ENCODE assay signal across 8 cellular contexts in the genomic region with DNA sequence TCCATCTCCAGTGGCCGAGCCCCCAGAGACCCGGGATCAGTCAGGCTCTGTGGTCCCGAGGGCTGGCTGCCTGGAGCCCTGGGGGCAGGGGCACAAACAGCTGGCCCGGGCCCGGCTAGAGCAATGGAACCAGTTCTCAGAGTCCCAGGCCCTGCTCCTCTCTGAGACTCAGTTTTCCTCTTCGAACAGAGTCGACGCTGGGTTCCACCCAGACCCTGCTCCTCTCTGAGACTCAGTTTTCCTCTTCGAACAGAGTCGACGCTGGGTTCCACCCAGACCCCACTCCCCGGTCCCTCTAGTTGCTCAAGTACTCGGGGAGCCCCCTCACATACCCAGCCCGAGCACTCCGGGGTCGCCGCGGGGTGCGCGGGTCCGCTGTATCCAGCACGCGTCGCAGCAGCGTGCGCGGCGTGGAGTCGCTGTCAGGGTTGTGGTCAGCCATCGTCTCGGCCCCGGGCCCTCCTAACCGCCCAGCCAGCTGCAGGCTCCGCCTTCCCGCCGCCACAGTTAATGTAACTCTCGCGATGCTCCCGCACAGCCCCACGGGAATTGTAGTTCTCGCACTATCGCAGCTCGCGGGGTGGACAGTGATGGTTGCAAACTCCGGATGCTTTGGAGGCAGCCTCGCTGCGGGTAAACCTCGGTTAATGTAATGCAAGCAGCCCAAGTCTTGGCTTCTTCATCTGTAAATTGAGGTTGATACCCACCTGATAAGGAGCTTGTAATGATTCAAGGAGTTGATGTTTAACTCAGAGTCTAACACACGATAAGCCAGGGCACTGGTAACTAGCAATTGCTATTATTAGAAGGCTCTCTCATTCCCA. TPM values are rescaled to one million over a fixed set of nuclear protein-coding genes. Genes with fewer than 3 reads are reported as not detected.
A peak's percentile ranks its signal among the peaks of the same experiment; 100 is the strongest.
DNase-seq lines count a peak whose midpoint lies in the region; ATAC-seq and TF ChIP-seq lines count a peak whose summit lies in the region.

No MANE protein-coding gene starts in this region.

- no peaks in the 10 kb centered on the region for H3K9me3 ChIP-seq in CD8-positive, alpha-beta T cell (ENCODE audit: low read length)
- no peaks in the 10 kb centered on the region for H3K9me3 ChIP-seq in ectodermal cell (ENCODE audit: control insufficient read depth, low read length)

- CTCF ChIA-PET in CD8-positive, alpha-beta T cell (lab: Charles Lee) = interaction anchor here (1.3 to 2.1 kb wide), 3 partner anchors 10 to 207 kb away, joined by 3 to 24 read pairs (median 4); no protein-coding TSS in a partner anchor
- CTCF ChIA-PET in activated CD8-positive, alpha-beta T cell treated with anti-CD3 and anti-CD28 coated beads for 36 hours (lab: Charles Lee) = interaction anchor here (0.6 to 12.2 kb wide), 10 partner anchors 11 to 394 kb away, joined by 3 to 132 read pairs (median 3); a partner anchor contains a TSS

- H3K4me1 Mint-ChIP-seq in CD8-positive, alpha-beta T cell (ENCODE audit: low read depth) = peaks cover 14% of the 10 kb centered on the region
- peaks cover 12% of the 10 kb centered on the region for H3K4me1 Mint-ChIP-seq in activated CD8-positive, alpha-beta T cell treated with anti-CD3 and anti-CD28 coated beads for 36 hours (ENCODE audit: low read depth)

- 2% methylated on average over 49 of the region's 49 CpGs for WGBS in ectodermal cell, 2 experiments

- peak; percentile 99 for ATAC-seq in CD8-positive, alpha-beta T cell
- peak; percentile 92 for ATAC-seq in GM19455 (IDR thresholded peaks at IDR 0.05; ENCODE audit: unreplicated experiment)
- ATAC-seq in HG03575 (IDR thresholded peaks at IDR 0.05; ENCODE audit: extremely low read depth, insufficient number of reproducible peaks, low FRiP score, unreplicated experiment) = peak; percentile 85
- ATAC-seq in activated CD8-positive, alpha-beta T cell treated with anti-CD3 and anti-CD28 coated beads for 36 hours = peak; percentile 100

- no peaks in the 10 kb centered on the region for H3K9me3 Mint-ChIP-seq in CD8-positive, alpha-beta T cell
- H3K9me3 Mint-ChIP-seq in activated CD8-positive, alpha-beta T cell treated with anti-CD3 and anti-CD28 coated beads for 36 hours = no peaks in the 10 kb centered on the region

- no peaks in the 10 kb centered on the region for H3K27me3 Mint-ChIP-seq in CD8-positive, alpha-beta T cell (ENCODE audit: low read depth)
- no peaks in the 10 kb centered on the region for H3K27me3 Mint-ChIP-seq in activated CD8-positive, alpha-beta T cell treated with anti-CD3 and anti-CD28 coated beads for 36 hours

- peak overlapping the region; percentile 86 for H3K4me3 ChIP-seq in CD8-positive, alpha-beta T cell (ENCODE audit: low read depth, low read length)
- H3K4me3 ChIP-seq in ectodermal cell (ENCODE audit: insufficient read depth, low read depth, low read length) = peak overlapping the region; percentile 68

- peaks cover 4% of the 10 kb centered on the region for H3K36me3 ChIP-seq in CD8-positive, alpha-beta T cell (ENCODE audit: insufficient read depth, low read length)
- peaks cover 7% of the 10 kb centered on the region for H3K36me3 ChIP-seq in ectodermal cell (ENCODE audit: control insufficient read depth, insufficient read depth, low read length)

- intact Hi-C loops in CD8-positive, alpha-beta T cell (cut with DNase I, micrococcal nuclease) = loop anchor here (1.0 to 5.0 kb wide), 8 partner anchors 9 to 251 kb away; a partner anchor contains a TSS
- intact Hi-C loops in activated CD8-positive, alpha-beta T cell treated with anti-CD3 and anti-CD28 coated beads for 36 hours (cut with micrococcal nuclease) = no loop called here

- peak overlapping the region; percentile 59 for H3K27ac ChIP-seq in CD8-positive, alpha-beta T cell (ENCODE audit: low read depth, low read length)
- H3K27ac ChIP-seq in ectodermal cell (ENCODE audit: insufficient read depth, low read depth, low read length, poor library complexity, severe bottlenecking) = no peak overlapping the region

- TF ChIP-seq CTCF in CD8-positive, alpha-beta T cell (IDR thresholded peaks at IDR 0.05) = no peak
- TF ChIP-seq CTCF in activated CD8-positive, alpha-beta T cell treated with anti-CD3 and anti-CD28 coated beads for 36 hours (IDR thresholded peaks at IDR 0.05) = no peak

- H3K27ac Mint-ChIP-seq in CD8-positive, alpha-beta T cell = peak overlapping the region; percentile 77
- peak overlapping the region; percentile 76 for H3K27ac Mint-ChIP-seq in activated CD8-positive, alpha-beta T cell treated with anti-CD3 and anti-CD28 coated beads for 36 hours

- peaks cover 17% of the 10 kb centered on the region for H3K4me1 ChIP-seq in CD8-positive, alpha-beta T cell (ENCODE audit: insufficient read depth, low read length)
- H3K4me1 ChIP-seq in ectodermal cell (ENCODE audit: control insufficient read depth, insufficient read depth, low read length) = peaks cover 10% of the 10 kb centered on the region

- POLR2A ChIA-PET in CD8-positive, alpha-beta T cell (lab: Charles Lee) = interaction anchor here (0.5 to 2.3 kb wide), 8 partner anchors 10 to 294 kb away, joined by 3 to 21 read pairs (median 4); a partner anchor contains a TSS
- POLR2A ChIA-PET in activated CD8-positive, alpha-beta T cell treated with anti-CD3 and anti-CD28 coated beads for 36 hours (lab: Charles Lee) = interaction anchor here (0.8 to 3.0 kb wide), 16 partner anchors 7 to 135 kb away, joined by 3 to 22 read pairs (median 4); a partner anchor contains a TSS

- DNase-seq in CD8-positive, alpha-beta T cell = peak; percentile 84 to 96 (median 91)
- DNase-seq in NCI-H82 (lab: John Stamatoyannopoulos, UW) (peak; percentile 93), medulla oblongata (ENCODE audit: extremely low spot score) (peak; percentile 95)
- peak; percentile 98 for DNase-seq in activated CD8-positive, alpha-beta T cell treated with anti-CD3 and anti-CD28 coated beads for 36 hours
- DNase-seq in stimulated activated CD4-positive, alpha-beta T cell treated with anti-CD3 and anti-CD28 coated beads, TNF-alpha, amount 100 ng/mL, for 48 hours (ENCODE audit: low read depth in 3 of 3) = peak; percentile 88 to 92 (median 88)

- no peaks in the 10 kb centered on the region for H3K27me3 ChIP-seq in CD8-positive, alpha-beta T cell (ENCODE audit: insufficient read depth, low read length)
- no peaks in the 10 kb centered on the region for H3K27me3 ChIP-seq in ectodermal cell (ENCODE audit: control insufficient read depth, insufficient read depth, low read length, poor library complexity, severe bottlenecking)

- H3K4me3 Mint-ChIP-seq in CD8-positive, alpha-beta T cell = peak overlapping the region; percentile 94
- H3K4me3 Mint-ChIP-seq in activated CD8-positive, alpha-beta T cell treated with anti-CD3 and anti-CD28 coated beads for 36 hours = peak overlapping the region; percentile 89

- peaks cover 31% of the 10 kb centered on the region for H3K36me3 Mint-ChIP-seq in CD8-positive, alpha-beta T cell
- H3K36me3 Mint-ChIP-seq in activated CD8-positive, alpha-beta T cell treated with anti-CD3 and anti-CD28 coated beads for 36 hours (ENCODE audit: low read depth) = peaks cover 7% of the 10 kb centered on the region

RNA-seq across cellular contexts. Expression of a gene that starts 8.5 kb away (rescaled TPM):
- total RNA-seq in CD8-positive, alpha-beta T cell = 10 to 100 TPM; 25.1 to 26.0 TPM
- 10 to 100 TPM; 40.6 to 40.7 TPM for total RNA-seq in activated CD8-positive, alpha-beta T cell treated with anti-CD3 and anti-CD28 coated beads for 36 hours
- 41.4 TPM for polyA plus RNA-seq in ectodermal cell (2013, experiment 1 of 4)
- 37.7 TPM for polyA plus RNA-seq in ectodermal cell (2013, experiment 2 of 4)
- polyA plus RNA-seq in ectodermal cell (2013, experiment 3 of 4) = 31.8 TPM
- polyA plus RNA-seq in ectodermal cell (2013, experiment 4 of 4) = 36.8 TPM

RNA-seq across cellular contexts. Expression of a gene that starts 13.1 kb away (rescaled TPM):
- 10 to 100 TPM; 23.6 to 23.7 TPM for total RNA-seq in CD8-positive, alpha-beta T cell
- total RNA-seq in activated CD8-positive, alpha-beta T cell treated with anti-CD3 and anti-CD28 coated beads for 36 hours = 100 to 1,000 TPM; 152 to 157 TPM
- polyA plus RNA-seq in ectodermal cell (2013, experiment 1 of 4) = 261 TPM
- 222 TPM for polyA plus RNA-seq in ectodermal cell (2013, experiment 2 of 4)
- polyA plus RNA-seq in ectodermal cell (2013, experiment 3 of 4) = 201 TPM
- 219 TPM for polyA plus RNA-seq in ectodermal cell (2013, experiment 4 of 4)

RNA-seq across cellular contexts. Expression of a gene that starts 13.9 kb away (rescaled TPM):
- 10 to 100 TPM; 67.7 to 72.3 TPM for total RNA-seq in CD8-positive, alpha-beta T cell
- 10 to 100 TPM; 40.4 to 42.2 TPM for total RNA-seq in activated CD8-positive, alpha-beta T cell treated with anti-CD3 and anti-CD28 coated beads for 36 hours
- 54.9 TPM for polyA plus RNA-seq in ectodermal cell (2013, experiment 1 of 4)
- 50.2 TPM for polyA plus RNA-seq in ectodermal cell (2013, experiment 2 of 4)
- 51.6 TPM for polyA plus RNA-seq in ectodermal cell (2013, experiment 3 of 4)
- polyA plus RNA-seq in ectodermal cell (2013, experiment 4 of 4) = 51.9 TPM

RNA-seq across cellular contexts. Expression of a gene that starts 26.9 kb away (rescaled TPM):
- total RNA-seq in CD8-positive, alpha-beta T cell = under 1 TPM; 0.31 to 0.41 TPM
- total RNA-seq in activated CD8-positive, alpha-beta T cell treated with anti-CD3 and anti-CD28 coated beads for 36 hours = under 1 TPM; 0.40 to 0.47 TPM
- polyA plus RNA-seq in ectodermal cell (2013, experiment 1 of 4) = 4.2 TPM
- polyA plus RNA-seq in ectodermal cell (2013, experiment 2 of 4) = 4.5 TPM
- 2.2 TPM for polyA plus RNA-seq in ectodermal cell (2013, experiment 3 of 4)
- 3.5 TPM for polyA plus RNA-seq in ectodermal cell (2013, experiment 4 of 4)

RNA-seq across cellular contexts. Expression of a gene that starts 27.3 kb away (rescaled TPM):
- 10 to 100 TPM; 14.6 to 14.8 TPM for total RNA-seq in CD8-positive, alpha-beta T cell
- total RNA-seq in activated CD8-positive, alpha-beta T cell treated with anti-CD3 and anti-CD28 coated beads for 36 hours = 10 to 100 TPM; 15.9 to 18.9 TPM
- 23.8 TPM for polyA plus RNA-seq in ectodermal cell (2013, experiment 1 of 4)
- 21.7 TPM for polyA plus RNA-seq in ectodermal cell (2013, experiment 2 of 4)
- polyA plus RNA-seq in ectodermal cell (2013, experiment 3 of 4) = 15.7 TPM
- 19.6 TPM for polyA plus RNA-seq in ectodermal cell (2013, experiment 4 of 4)

Comparison
In these comparisons a context has a peak if more than half of its experiments do, and no peak if none do; other contexts are left out.
1. RNA of a gene that starts 13.1 kb away (total RNA-seq): 152 to 157 TPM in activated CD8-positive, alpha-beta T cell treated with anti-CD3 and anti-CD28 coated beads for 36 hours; 23.6 to 23.7 TPM in CD8-positive, alpha-beta T cell; every median in the first group is over 4 times any median in the second.
2. Peak in every context shown above with its lines, with median percentiles within 50 percentile points of each other: ATAC-seq and DNase-seq.